Comparison of ENCODE assay signal across 1 cellular context in genomic region chr4:186587416-186588018, GRCh38.
TF ChIP-seq lines count a peak whose summit lies in the region.

No MANE protein-coding gene starts in this region.

TF ChIP-seq in H1, 55 proteins besides CTCF, POLR2A, EP300 and RAD21 (continued from another document):
- TF ChIP-seq NRF1 (IDR thresholded peaks at IDR 0.05; ENCODE audit: low read depth, low read length) (no peak), SIRT6 (IDR thresholded peaks at IDR 0.05; ENCODE audit: low read length) (no peak), EZH2 (IDR thresholded peaks at IDR 0.05; ENCODE audit: low read depth, low read length, severe bottlenecking) (no peak), JUN (IDR thresholded peaks at IDR 0.05; ENCODE audit: low read depth, low read length) (no peak), SP1 (IDR thresholded peaks at IDR 0.05; ENCODE audit: low read depth, low read length) (no peak)
